In genomic region chr10:28775773-28776172, GRCh38 we compare ENCODE assay signal across 23 cellular contexts.
DNase-seq lines count a peak whose midpoint lies in the region; ATAC-seq, FAIRE-seq and TF ChIP-seq lines count a peak whose summit lies in the region.
"Had no signal": no experiment of that assay in that cellular context is flagged by ENCODE, and none has a peak within 500 bp of the region (broad histone marks: within the 10 kb centered on the region; RNA-seq: fewer than 3 reads in every experiment).

No MANE protein-coding gene starts in this region.

- no peaks in the 10 kb centered on the region for H3K79me2 ChIP-seq in K562 (ENCODE audit: control insufficient read depth, insufficient read depth, low read length)

- H4K20me1 ChIP-seq in K562 (replicated peaks; ENCODE audit: control insufficient read depth, insufficient read depth, low read length) = no peaks in the 10 kb centered on the region
- H4K20me1 ChIP-seq: BLaER1 had no signal

- ATAC-seq in K562 (no peak), left lobe of liver (no peak)

- H3K27ac ChIP-seq in HEK293 (ENCODE audit: extremely low read depth, low read depth, low read length) (no peak overlapping the region), K562 (ENCODE audit: extremely low read depth, low read depth, low read length) (no peak overlapping the region)
- H3K27ac ChIP-seq: BLaER1 had no signal

- H3K36me3 ChIP-seq in Caco-2 (ENCODE audit: control insufficient read depth, insufficient read depth, low read length) (no peaks in the 10 kb centered on the region), HEK293 (ENCODE audit: control insufficient read depth in 2 of 2, insufficient read depth in 1 of 2, low read length in 2 of 2) (no peaks in the 10 kb centered on the region), K562 (ENCODE audit: control insufficient read depth, insufficient read depth, low read length) (no peaks in the 10 kb centered on the region)
- H3K36me3 ChIP-seq: BE2C, BLaER1 had no signal

- FAIRE-seq in K562 (lab: Jason Lieb, UNC) (no peak), GM12891 (lab: Jason Lieb, UNC) (no peak)
- FAIRE-seq: A204.1, D721Med, G401.6, GM12892, GM19239 had no signal

- H3K36me3 Mint-ChIP-seq in Caco-2 (ENCODE audit: insufficient read depth, unreplicated experiment) = no peaks in the 10 kb centered on the region
- H3K36me3 Mint-ChIP-seq: CD14-positive monocyte; CD4-positive, alpha-beta memory T cell; CD4-positive, CD25-positive, alpha-beta regulatory T cell; CD8-positive, alpha-beta memory T cell had no signal

- TF ChIP-seq POLR2A in K562 (conservative IDR thresholded peaks at IDR 0.05) = no peak
- no peak for TF ChIP-seq POLR2A in GM12891 (IDR thresholded peaks at IDR 0.05; ENCODE audit: low read depth, low read length)

- H3K9ac ChIP-seq in K562 (ENCODE audit: insufficient read depth in 1 of 2, low read depth in 2 of 2, low read length in 2 of 2) = no peak overlapping the region
- H3K9ac ChIP-seq: BLaER1 had no signal

- 56% methylated on average over 3 of the region's 3 CpGs for WGBS in K562 (ENCODE audit: insufficient coverage, low coverage, missing lambda C conversion rate)

- H3K27ac Mint-ChIP-seq in Caco-2 (ENCODE audit: unreplicated experiment) = peak overlapping the region; percentile 74
- H3K27ac Mint-ChIP-seq: CD14-positive monocyte; CD4-positive, alpha-beta memory T cell; CD8-positive, alpha-beta memory T cell had no signal

- H3K27me3 Mint-ChIP-seq in Caco-2 (ENCODE audit: insufficient read depth, unreplicated experiment) = no peaks in the 10 kb centered on the region

- H3K4me2 ChIP-seq in K562 (ENCODE audit: insufficient read depth, low read length) = no peak overlapping the region
- H3K4me2 ChIP-seq: BLaER1 had no signal

- H3K4me3 Mint-ChIP-seq in Caco-2 (ENCODE audit: unreplicated experiment) = no peak overlapping the region
- H3K4me3 Mint-ChIP-seq: CD14-positive monocyte; CD4-positive, alpha-beta memory T cell; CD4-positive, CD25-positive, alpha-beta regulatory T cell; CD8-positive, alpha-beta memory T cell had no signal

- TF ChIP-seq RAD21 in K562 (CRISPR knock-in tag; conservative IDR thresholded peaks at IDR 0.05 in 1 of 2, IDR thresholded peaks at IDR 0.05 in 1 of 2) = no peak

- no peak overlapping the region for H2AFZ ChIP-seq in K562 (ENCODE audit: low read depth, low read length)

- H3K9me3 Mint-ChIP-seq in Caco-2 (ENCODE audit: unreplicated experiment) = peaks cover 25% of the 10 kb centered on the region

- intact Hi-C loops in Caco-2 (cut with micrococcal nuclease; ENCODE audit: unreplicated experiment) = loop anchor here (10.0 kb wide), 1 partner anchor 109 kb away; no protein-coding TSS in a partner anchor
- intact Hi-C loops in K562 (cut with micrococcal nuclease) = no loop called here

- POLR2A ChIA-PET in Caco-2 (lab: Charles Lee) = no interaction called here
- POLR2A ChIA-PET in HEK293 (lab: Yijun Ruan, JAX) = no interaction called here
- POLR2A ChIA-PET in K562 (lab: Yijun Ruan, JAX) = no interaction called here

- H3K4me3 ChIP-seq in Caco-2 (ENCODE audit: low read depth, low read length) (no peak overlapping the region), HEK293 (ENCODE audit: low read depth, low read length) (no peak overlapping the region), K562 (no peak overlapping the region)
- H3K4me3 ChIP-seq: BLaER1 had no signal

- BruUV-seq in Caco-2 (replicated peaks; lab: Mats Ljungman, UMichigan) = no TSS peak
- BruUV-seq in K562 (replicated peaks; lab: Mats Ljungman, UMichigan) = no TSS peak

- no peaks in the 10 kb centered on the region for H3K9me1 ChIP-seq in K562 (ENCODE audit: control insufficient read depth, insufficient read depth, low read length)

- TF ChIP-seq CTCF in Caco-2 (IDR thresholded peaks at IDR 0.05; ENCODE audit: insufficient read depth in 1 of 2, low read depth in 1 of 2, low read length in 1 of 2, severe bottlenecking in 1 of 2, unreplicated experiment in 1 of 2) = no peak
- TF ChIP-seq CTCF in HEK293 (tag by site-specific recombination; IDR thresholded peaks at IDR 0.05) = no peak
- TF ChIP-seq CTCF in K562 (IDR thresholded peaks at IDR 0.05 in 2 of 3, conservative IDR thresholded peaks at IDR 0.05 in 1 of 3; ENCODE audit: insufficient read depth in 2 of 3, low read depth in 1 of 3, low read length in 3 of 3) = no peak

- in situ Hi-C loops in K562 (cut with MboI) = no loop called here

- H3K9me3 ChIP-seq in Caco-2 = 0 out of 2 replicates have a peak, but pooled peaks cover 4% of the 10 kb centered on the region
- H3K9me3 ChIP-seq in HEK293 (ENCODE audit: control insufficient read depth, insufficient read depth, low read depth, low read length) = no peaks in the 10 kb centered on the region
- H3K9me3 ChIP-seq in K562 (replicated peaks; ENCODE audit: control insufficient read depth, insufficient read depth, low read depth, low read length) = no peaks in the 10 kb centered on the region; the same call in 1 of the 2 replicates
- H3K9me3 ChIP-seq: BE2C had no signal

- H3K4me1 ChIP-seq in Caco-2 (peaks cover 34% of the 10 kb centered on the region), HEK293 (ENCODE audit: control insufficient read depth, insufficient read depth, low read length) (0 out of 2 replicates have a peak, but pooled peaks cover 5% of the 10 kb centered on the region), K562 (replicated peaks in 1 of 2; ENCODE audit: control insufficient read depth in 2 of 2, insufficient read depth in 2 of 2, low read length in 2 of 2) (peaks cover 0 to 16% of the 10 kb centered on the region in 2 experiments; a peak in 2 of 5 replicates)

- no peak for TF ChIP-seq EP300 in K562 (IDR thresholded peaks at IDR 0.05; ENCODE audit: low read length)

- peaks cover 29% of the 10 kb centered on the region for H3K4me1 Mint-ChIP-seq in Caco-2 (ENCODE audit: low read depth, unreplicated experiment)
- H3K4me1 Mint-ChIP-seq: CD4-positive, alpha-beta memory T cell; CD4-positive, CD25-positive, alpha-beta regulatory T cell; CD8-positive, alpha-beta memory T cell had no signal

- CTCF ChIA-PET in Caco-2 (lab: Charles Lee) (interaction anchor here (0.8 kb wide), 1 partner anchor 529 kb away, joined by 3 read pairs; no protein-coding TSS in a partner anchor), HEK293 (lab: Yijun Ruan, JAX) (interaction anchor here (0.7 kb wide), 1 partner anchor 449 kb away, joined by 3 read pairs; no protein-coding TSS in a partner anchor), K562 (lab: Yijun Ruan, JAX; ENCODE audit: low intra/inter-chr PET ratio) (no interaction called here)

- H3K27me3 ChIP-seq in Caco-2 (replicated peaks; ENCODE audit: control insufficient read depth, insufficient read depth, low read length) (no peaks in the 10 kb centered on the region), K562 (ENCODE audit: control insufficient read depth in 2 of 2, insufficient read depth in 2 of 2, low read length in 2 of 2) (no peaks in the 10 kb centered on the region)
- H3K27me3 ChIP-seq: BE2C, BLaER1 had no signal

- DNase-seq in Caco-2 = no peak
- no peak for DNase-seq in K562 (ENCODE audit: extremely low read depth in 1 of 4, low spot score in 3 of 4)
- DNase-seq in GM12891 (ENCODE audit: insufficient read length, low spot score) = no peak
- DNase-seq in left lobe of liver (ENCODE audit: low spot score) = no peak
- DNase-seq: 8988T; ACHN; BE2C; C1 segment of cervical spinal cord; Calu3; CD4-positive, alpha-beta memory T cell; CD4-positive, CD25-positive, alpha-beta regulatory T cell; CD8-positive, alpha-beta memory T cell; COR-L47; DMS79 treated with DMSO at 0.1 percent for 48 hours; GF-D8 had no signal

TF ChIP-seq in HEK293, 187 proteins besides CTCF, POLR2A, EP300 and RAD21:
- TF ChIP-seq GLIS2 (tag by site-specific recombination; IDR thresholded peaks at IDR 0.05) (no peak), ZNF747 (tag by site-specific recombination; IDR thresholded peaks at IDR 0.05) (no peak), ZFHX2 (tag by site-specific recombination; conservative IDR thresholded peaks at IDR 0.05) (no peak), ZNF121 (tag by site-specific recombination; IDR thresholded peaks at IDR 0.05) (0 out of 2 replicates have a peak, but pooled peaks have one; percentile 42), ZNF366 (tag by site-specific recombination; conservative IDR thresholded peaks at IDR 0.05) (no peak)
TF ChIP-seq in HEK293: peak in this region for 1.

TF ChIP-seq in K562, 482 proteins besides CTCF, POLR2A, EP300 and RAD21 (continues in another document):
- TF ChIP-seq NCOA6 (IDR thresholded peaks at IDR 0.05) (no peak), PHB2 (IDR thresholded peaks at IDR 0.05; ENCODE audit: low read depth) (no peak), ZNF584 (CRISPR knock-in tag; IDR thresholded peaks at IDR 0.05; ENCODE audit: low read depth) (no peak), ZNF121 (CRISPR knock-in tag; conservative IDR thresholded peaks at IDR 0.05) (peak; percentile 56; the same call in 1 of the 2 replicates)
- TF ChIP-seq, protein P1, sequence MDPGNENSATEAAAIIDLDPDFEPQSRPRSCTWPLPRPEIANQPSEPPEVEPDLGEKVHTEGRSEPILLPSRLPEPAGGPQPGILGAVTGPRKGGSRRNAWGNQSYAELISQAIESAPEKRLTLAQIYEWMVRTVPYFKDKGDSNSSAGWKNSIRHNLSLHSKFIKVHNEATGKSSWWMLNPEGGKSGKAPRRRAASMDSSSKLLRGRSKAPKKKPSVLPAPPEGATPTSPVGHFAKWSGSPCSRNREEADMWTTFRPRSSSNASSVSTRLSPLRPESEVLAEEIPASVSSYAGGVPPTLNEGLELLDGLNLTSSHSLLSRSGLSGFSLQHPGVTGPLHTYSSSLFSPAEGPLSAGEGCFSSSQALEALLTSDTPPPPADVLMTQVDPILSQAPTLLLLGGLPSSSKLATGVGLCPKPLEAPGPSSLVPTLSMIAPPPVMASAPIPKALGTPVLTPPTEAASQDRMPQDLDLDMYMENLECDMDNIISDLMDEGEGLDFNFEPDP (CRISPR knock-in tag; IDR thresholded peaks at IDR 0.05) = no peak

TF ChIP-seq in GM12891, 5 proteins besides CTCF, POLR2A, EP300 and RAD21:
- TF ChIP-seq SPI1 (IDR thresholded peaks at IDR 0.05; ENCODE audit: low read depth, low read length) = no peak
- no peak for TF ChIP-seq POLR2AphosphoS5 (IDR thresholded peaks at IDR 0.05; ENCODE audit: low read depth, low read length)
- TF ChIP-seq TAF1 (IDR thresholded peaks at IDR 0.05; ENCODE audit: low read depth, low read length) = no peak
- no peak for TF ChIP-seq POU2F2 (IDR thresholded peaks at IDR 0.05; ENCODE audit: low read depth, low read length)
- TF ChIP-seq PAX5 (IDR thresholded peaks at IDR 0.05; ENCODE audit: insufficient read depth, low read length, severe bottlenecking) = no peak
TF ChIP-seq in GM12891: peak in this region for 0.
